18 cellular contexts compared by ENCODE assay signal in the genomic region with DNA sequence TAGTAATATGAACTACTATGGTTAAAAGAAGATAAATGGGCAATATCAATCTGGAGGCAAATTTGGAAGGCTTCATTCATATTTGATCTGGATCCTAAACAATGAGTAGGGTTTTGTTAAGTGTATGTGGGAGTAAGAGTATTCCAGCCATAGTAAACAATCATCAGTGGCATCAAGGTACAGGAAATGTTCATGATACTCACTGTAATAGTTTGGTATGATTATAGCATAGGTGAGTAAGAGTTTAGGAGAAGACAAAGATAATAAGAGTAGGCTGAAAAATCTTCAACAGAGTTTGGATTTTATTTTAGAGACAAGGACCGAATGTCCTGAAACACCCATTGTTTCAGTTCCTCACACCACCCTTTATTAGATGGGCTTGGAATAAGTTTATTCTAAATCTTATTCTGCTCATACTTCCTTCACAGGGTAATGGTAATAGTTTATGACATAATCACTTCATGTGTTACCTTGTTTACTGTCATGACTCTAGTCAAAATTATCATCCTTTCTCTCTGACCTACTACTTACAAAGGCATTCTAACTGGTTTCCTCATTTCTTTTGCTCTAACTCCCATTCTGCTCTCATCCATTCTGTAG. TPM values are rescaled to one million over a fixed set of nuclear protein-coding genes. Genes with fewer than 3 reads are reported as not detected.
DNase-seq lines count a peak whose midpoint lies in the region; ATAC-seq, FAIRE-seq and TF ChIP-seq lines count a peak whose summit lies in the region.
"Had no signal": no experiment of that assay in that cellular context is flagged by ENCODE, and none has a peak within 500 bp of the region (broad histone marks: within the 10 kb centered on the region; RNA-seq: fewer than 3 reads in every experiment).

No MANE protein-coding gene starts in this region.

- peaks cover 71% of the 10 kb centered on the region for H3K4me1 Mint-ChIP-seq in activated B cell treated with CpG ODN at 0.5 μM for 24 hours
- H3K4me1 Mint-ChIP-seq in nephron progenitor cell: no peaks in the 10 kb centered on the region

- peak; percentile 6 for DNase-seq in NCI-H2107 treated with DMSO at 0.1 percent for 48 hours (lab: John Stamatoyannopoulos, UW; ENCODE audit: unreplicated experiment)
- no peak for DNase-seq in NCI-H2107 (lab: John Stamatoyannopoulos, UW)
- no peak for DNase-seq in GM18507 (ENCODE audit: extremely low spot score, insufficient read length, low read depth)
- DNase-seq in activated B cell treated with CpG ODN at 0.5 μM for 24 hours: no peak
- DNase-seq in nephron progenitor cell: no peak
- no peak for DNase-seq in hippocampal formation (lab: John Stamatoyannopoulos, UW)
- DNase-seq in dedifferentiated amniotic fluid mesenchymal stem cell (ENCODE audit: extremely low spot score): no peak
- DNase-seq: COR-L47, DMS153, HCEC 1CT, KG1, NCI-H1092, NCI-H2171, NCI-H510A, NCI-H82, SHP77 treated with DMSO at 0.1 percent for 48 hours had no signal

- peak; percentile 31 for ATAC-seq in activated B cell treated with CpG ODN at 0.5 μM for 24 hours (ENCODE audit: low read depth)
- no peak for ATAC-seq in GM19324 (IDR thresholded peaks at IDR 0.05; ENCODE audit: low FRiP score, unreplicated experiment)

- POLR2A ChIA-PET in activated B cell treated with CpG ODN at 0.5 μM for 24 hours (lab: Charles Lee): no interaction called here

- H3K27ac Mint-ChIP-seq in activated B cell treated with CpG ODN at 0.5 μM for 24 hours (no peak overlapping the region), nephron progenitor cell (peak overlapping the region; percentile 6)

- no peak for TF ChIP-seq CTCF in activated B cell treated with CpG ODN at 0.5 μM for 24 hours (IDR thresholded peaks at IDR 0.05)
- TF ChIP-seq CTCF in nephron progenitor cell (IDR thresholded peaks at IDR 0.05): no peak

- H3K27me3 Mint-ChIP-seq in activated B cell treated with CpG ODN at 0.5 μM for 24 hours (no peaks in the 10 kb centered on the region), nephron progenitor cell (ENCODE audit: low read depth, poor library complexity) (no peaks in the 10 kb centered on the region)

- H3K9me3 Mint-ChIP-seq in activated B cell treated with CpG ODN at 0.5 μM for 24 hours: no peaks in the 10 kb centered on the region
- H3K9me3 Mint-ChIP-seq in nephron progenitor cell: peaks cover 24% of the 10 kb centered on the region

- intact Hi-C loops in activated B cell treated with CpG ODN at 0.5 μM for 24 hours (cut with micrococcal nuclease): loop anchor here (1.0 to 2.0 kb wide), 2 partner anchors 10 to 17 kb away; no protein-coding TSS in a partner anchor

- H3K4me3 Mint-ChIP-seq in activated B cell treated with CpG ODN at 0.5 μM for 24 hours (peak overlapping the region; percentile 1), nephron progenitor cell (no peak overlapping the region)

- H3K36me3 Mint-ChIP-seq in activated B cell treated with CpG ODN at 0.5 μM for 24 hours (ENCODE audit: low read depth) (peaks cover 3% of the 10 kb centered on the region), nephron progenitor cell (ENCODE audit: low read depth) (peaks cover 36% of the 10 kb centered on the region)

- CTCF ChIA-PET in activated B cell treated with CpG ODN at 0.5 μM for 24 hours (lab: Charles Lee): no interaction called here

- FAIRE-seq in GM18507 (lab: Jason Lieb, UNC): peak; percentile 51
- FAIRE-seq: RCC 7860 had no signal

RNA-seq across cellular contexts. Expression of a gene that starts 38.9 kb away (rescaled TPM):
- 58.3 and 65.4 TPM in 2 replicates for total RNA-seq in activated B cell treated with CpG ODN at 0.5 μM for 24 hours
